In genomic region chr5:1934056-1934394, GRCh38 we compare ENCODE assay signal across 34 cellular contexts. TPM values are rescaled to one million over a fixed set of nuclear protein-coding genes. Genes with fewer than 3 reads are reported as not detected.
"Had no signal": no experiment of that assay in that cellular context is flagged by ENCODE, and none has a peak within 500 bp of the region (broad histone marks: within the 10 kb centered on the region; RNA-seq: fewer than 3 reads in every experiment).

No MANE protein-coding gene starts in this region.

- H3K27ac ChIP-seq: colonic mucosa, esophagus muscularis mucosa, heart right ventricle, left lung, ovary, psoas muscle, skin epidermis, spleen, testis, tibial artery, upper lobe of left lung, uterus had no signal

- H3K4me3 ChIP-seq: colonic mucosa, esophagus muscularis mucosa, heart right ventricle, left lung, ovary, psoas muscle, skin epidermis, spleen, testis, tibial artery, upper lobe of left lung, uterus had no signal

- H3K4me1 Mint-ChIP-seq: nephron progenitor cell; stimulated activated memory B cell treated with anti-CD40 and anti-IgM and Interleukin-4, amounts not matched to agents 10 μg/mL and 1 μg/mL and 100 μg/mL, for 72 hours had no signal

- H3K9me3 ChIP-seq: colonic mucosa, heart right ventricle, left lung, ovary, psoas muscle, spleen, testis, tibial artery, upper lobe of left lung, uterus had no signal

- H3K4me1 ChIP-seq: colonic mucosa, left lung, psoas muscle, testis had no signal

- FAIRE-seq: endothelial cell of umbilical vein, islet of Langerhans had no signal

- H3K36me3 ChIP-seq: colonic mucosa, left lung, ovary, spleen, upper lobe of left lung, uterus had no signal

- H3K4me3 Mint-ChIP-seq: dendritic cell treated with granulocyte-macrophage colony-stimulating factor and Interleukin-4, amounts not matched to agents 40 ng/mL and 50 ng/mL, for 4 days; naive thymus-derived CD8-positive, alpha-beta T cell; nephron progenitor cell; stimulated activated memory B cell treated with anti-CD40 and anti-IgM and Interleukin-4, amounts not matched to agents 10 μg/mL and 1 μg/mL and 100 μg/mL, for 72 hours had no signal

- H3K27ac Mint-ChIP-seq: dendritic cell treated with granulocyte-macrophage colony-stimulating factor and Interleukin-4, amounts not matched to agents 40 ng/mL and 50 ng/mL, for 4 days; nephron progenitor cell; stimulated activated memory B cell treated with anti-CD40 and anti-IgM and Interleukin-4, amounts not matched to agents 10 μg/mL and 1 μg/mL and 100 μg/mL, for 72 hours had no signal

- DNase-seq: colonic mucosa; effector CD8-positive, alpha-beta T cell; foreskin melanocyte; glutamatergic neuron; heart right ventricle; hippocampal formation; left cardiac atrium; mesenchymal stem cell; naive thymus-derived CD8-positive, alpha-beta T cell; nephron progenitor cell; nucleus accumbens; ovary; right cardiac atrium; spleen; stimulated activated CD4-positive, alpha-beta T cell treated with anti-CD3 and anti-CD28 coated beads, Interleukin-4, amount 100 ng/mL, for 4 hours; stimulated activated naive CD8-positive, alpha-beta T cell treated with anti-CD3 and anti-CD28 coated beads, Interleukin-15, Interleukin-2, amounts not matched to agents 100 U/mL and 50 U/mL, for 24 hours; substantia nigra; testis; tibial artery; upper lobe of left lung; uterus had no signal

- H3K27me3 ChIP-seq: ovary, testis, uterus had no signal

- H3K9me3 Mint-ChIP-seq: dendritic cell treated with granulocyte-macrophage colony-stimulating factor and Interleukin-4, amounts not matched to agents 40 ng/mL and 50 ng/mL, for 4 days; naive thymus-derived CD8-positive, alpha-beta T cell; nephron progenitor cell; stimulated activated memory B cell treated with anti-CD40 and anti-IgM and Interleukin-4, amounts not matched to agents 10 μg/mL and 1 μg/mL and 100 μg/mL, for 72 hours had no signal

- H3K36me3 Mint-ChIP-seq: naive thymus-derived CD8-positive, alpha-beta T cell; stimulated activated memory B cell treated with anti-CD40 and anti-IgM and Interleukin-4, amounts not matched to agents 10 μg/mL and 1 μg/mL and 100 μg/mL, for 72 hours had no signal

- ATAC-seq: heart right ventricle; left cardiac atrium; left lung; naive thymus-derived CD8-positive, alpha-beta T cell; psoas muscle; right cardiac atrium; stimulated activated memory B cell treated with anti-CD40 and anti-IgM and Interleukin-4, amounts not matched to agents 10 μg/mL and 1 μg/mL and 100 μg/mL, for 72 hours; stimulated activated naive CD8-positive, alpha-beta T cell treated with anti-CD3 and anti-CD28 coated beads, Interleukin-15, Interleukin-2, amounts not matched to agents 100 U/mL and 50 U/mL, for 24 hours had no signal

RNA-seq across cellular contexts. Expression of gene IRX4, which starts 51.3 kb away (rescaled TPM):
- total RNA-seq: colonic mucosa; endothelial cell of umbilical vein; epithelial cell of proximal tubule; esophagus muscularis mucosa; fibroblast of lung; left lung; lung microvascular endothelial cell; myocyte; naive thymus-derived CD8-positive, alpha-beta T cell; renal cortical epithelial cell; spleen; uterus had no signal
- polyA plus RNA-seq: endothelial cell of umbilical vein; fibroblast of lung; naive thymus-derived CD8-positive, alpha-beta T cell; ovary; right cardiac atrium had no signal
